8 cellular contexts compared by ENCODE assay signal in the genomic region with DNA sequence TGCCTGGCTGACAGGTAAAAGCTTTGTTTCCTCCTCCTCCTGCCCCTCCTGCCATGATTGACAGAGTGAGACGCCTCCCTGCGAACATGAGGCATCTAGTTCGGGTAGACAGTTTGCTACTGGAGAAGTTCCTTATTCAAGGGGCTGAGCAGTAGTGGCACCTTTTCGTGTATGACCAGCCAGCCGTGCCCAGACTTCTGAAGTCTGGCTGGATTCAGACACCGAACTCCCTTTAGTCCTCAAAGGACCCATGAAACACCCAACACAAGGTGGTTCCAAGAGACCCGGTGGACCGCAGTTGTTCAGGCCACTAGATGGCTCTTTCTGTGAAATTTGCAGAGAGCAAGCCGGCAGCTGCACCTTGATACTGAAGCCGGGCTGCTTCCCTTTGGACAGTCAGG.
DNase-seq lines count a peak whose midpoint lies in the region; ATAC-seq and TF ChIP-seq lines count a peak whose summit lies in the region.

No MANE protein-coding gene starts in this region.

- TF ChIP-seq CTCF in fibroblast of the aortic adventitia (IDR thresholded peaks at IDR 0.05; ENCODE audit: insufficient read depth, low read length) (peak; percentile 63), ovary (IDR thresholded peaks at IDR 0.05) (peak in 1 of 3 donors; percentile 16)

- no peak overlapping the region for H3K4me3 ChIP-seq in fibroblast of the aortic adventitia (ENCODE audit: low read depth, low read length)
- H3K4me3 ChIP-seq in ovary: no peak overlapping the region

- no peak overlapping the region for H3K4me3 Mint-ChIP-seq in activated CD4-positive, alpha-beta memory T cell treated with anti-CD3 and anti-CD28 coated beads for 36 hours
- H3K4me3 Mint-ChIP-seq in activated T-cell treated with anti-CD3 and anti-CD28 coated beads, Interleukin-2, amount 50 U/mL, for 24 hours: no peak overlapping the region

- H3K4me1 ChIP-seq in ovary (ENCODE audit: insufficient read depth): peaks cover 4% of the 10 kb centered on the region

- H3K27me3 ChIP-seq in ovary: no peaks in the 10 kb centered on the region

- POLR2A ChIA-PET in activated CD4-positive, alpha-beta memory T cell treated with anti-CD3 and anti-CD28 coated beads for 36 hours (lab: Charles Lee): no interaction called here

- no peaks in the 10 kb centered on the region for H3K36me3 Mint-ChIP-seq in activated CD4-positive, alpha-beta memory T cell treated with anti-CD3 and anti-CD28 coated beads for 36 hours
- H3K36me3 Mint-ChIP-seq in activated T-cell treated with anti-CD3 and anti-CD28 coated beads, Interleukin-2, amount 50 U/mL, for 24 hours (ENCODE audit: low read depth): no peaks in the 10 kb centered on the region

- no peak for TF ChIP-seq EP300 in ovary (IDR thresholded peaks at IDR 0.05)

- no peaks in the 10 kb centered on the region for H3K36me3 ChIP-seq in ovary

- no peak overlapping the region for H3K27ac ChIP-seq in ovary

- peaks cover 33% of the 10 kb centered on the region for H3K4me1 Mint-ChIP-seq in activated CD4-positive, alpha-beta memory T cell treated with anti-CD3 and anti-CD28 coated beads for 36 hours (ENCODE audit: low read depth)
- peaks cover 43% of the 10 kb centered on the region for H3K4me1 Mint-ChIP-seq in activated T-cell treated with anti-CD3 and anti-CD28 coated beads, Interleukin-2, amount 50 U/mL, for 24 hours (ENCODE audit: low read depth)

- intact Hi-C loops in ovary (cut with DNase I): loop anchor here in 2 of 4 donors (5.0 kb wide), 2 partner anchors 189 to 194 kb away; partner anchors contain the start of gene XYLT1 (in 1 of the 2)
- intact Hi-C loops in activated CD4-positive, alpha-beta memory T cell treated with anti-CD3 and anti-CD28 coated beads for 36 hours (cut with micrococcal nuclease): loop anchor here (2.0 kb wide), 1 partner anchor 195 kb away; no protein-coding TSS in a partner anchor

- CTCF ChIA-PET in activated CD4-positive, alpha-beta memory T cell treated with anti-CD3 and anti-CD28 coated beads for 36 hours (lab: Charles Lee): interaction anchor here (0.8 to 1.3 kb wide), 2 partner anchors 139 to 189 kb away, joined by 4 read pairs; no protein-coding TSS in a partner anchor

- no peak for ATAC-seq in HG03457 (IDR thresholded peaks at IDR 0.05; ENCODE audit: unreplicated experiment)

- 51 to 54% (median 51%) methylated on average over 10 of the region's 10 CpGs for WGBS in ovary, 3 donors

- TF ChIP-seq POLR2A in ovary (IDR thresholded peaks at IDR 0.05): no peak

- H3K27me3 Mint-ChIP-seq in activated CD4-positive, alpha-beta memory T cell treated with anti-CD3 and anti-CD28 coated beads for 36 hours: no peaks in the 10 kb centered on the region
- H3K27me3 Mint-ChIP-seq in activated T-cell treated with anti-CD3 and anti-CD28 coated beads, Interleukin-2, amount 50 U/mL, for 24 hours: no peaks in the 10 kb centered on the region

- H3K9me3 Mint-ChIP-seq in activated CD4-positive, alpha-beta memory T cell treated with anti-CD3 and anti-CD28 coated beads for 36 hours: no peaks in the 10 kb centered on the region
- no peaks in the 10 kb centered on the region for H3K9me3 Mint-ChIP-seq in activated T-cell treated with anti-CD3 and anti-CD28 coated beads, Interleukin-2, amount 50 U/mL, for 24 hours

- no peaks in the 10 kb centered on the region for H3K9me3 ChIP-seq in ovary

- DNase-seq in ELF-1 (ENCODE audit: low read depth, low spot score) (peak; percentile 54), NAMALWA (ENCODE audit: low spot score) (peak; percentile 46), fibroblast of the aortic adventitia (ENCODE audit: low read depth) (peak; percentile 45), ovary (peak; percentile 46 to 60 (median 48)), NCI-H1436 (lab: John Stamatoyannopoulos, UW) (no peak)
- no peak for DNase-seq in activated CD4-positive, alpha-beta memory T cell treated with anti-CD3 and anti-CD28 coated beads for 36 hours
- DNase-seq in activated T-cell treated with anti-CD3 and anti-CD28 coated beads, Interleukin-2, amount 50 U/mL, for 24 hours: no peak

- H3K27ac Mint-ChIP-seq in activated CD4-positive, alpha-beta memory T cell treated with anti-CD3 and anti-CD28 coated beads for 36 hours: no peak overlapping the region
- H3K27ac Mint-ChIP-seq in activated T-cell treated with anti-CD3 and anti-CD28 coated beads, Interleukin-2, amount 50 U/mL, for 24 hours: no peak overlapping the region

Comparison
In these comparisons a context has a peak if more than half of its experiments do, and no peak if none do; other contexts are left out.
1. DNase-seq: peak in ELF-1 (single experiment), NAMALWA (single experiment), fibroblast of the aortic adventitia (single experiment) and ovary (5 of 5); none in NCI-H1436 (single experiment), activated CD4-positive, alpha-beta memory T cell treated with anti-CD3 and anti-CD28 coated beads for 36 hours (single experiment) and activated T-cell treated with anti-CD3 and anti-CD28 coated beads, Interleukin-2, amount 50 U/mL, for 24 hours (single experiment).